ENCODE assay signal across 27 cellular contexts in genomic region chr15:36797128-36797527, GRCh38.
A peak's percentile ranks its signal among the peaks of the same experiment; 100 is the strongest.
DNase-seq lines count a peak whose midpoint lies in the region; ATAC-seq and TF ChIP-seq lines count a peak whose summit lies in the region.
"Had no signal": no experiment of that assay in that cellular context is flagged by ENCODE, and none has a peak within 500 bp of the region (broad histone marks: within the 10 kb centered on the region; RNA-seq: fewer than 3 reads in every experiment).

No MANE protein-coding gene starts in this region.

- peak; percentile 30 for DNase-seq in ELF-1 (ENCODE audit: low read depth, low spot score)
- no peak for DNase-seq in IMR-90
- peak; percentile 79 for DNase-seq in NCI-H69 (lab: John Stamatoyannopoulos, UW)
- no peak for DNase-seq in progenitor cell of endocrine pancreas (ENCODE audit: low spot score, unreplicated experiment)
- DNase-seq in activated naive CD8-positive, alpha-beta T cell treated with anti-CD3 and anti-CD28 coated beads, Interleukin-2, amount 50 U/mL, for 24 hours = no peak
- DNase-seq in smooth muscle cell (lab: John Stamatoyannopoulos, UW; ENCODE audit: unreplicated experiment) = no peak
- DNase-seq: activated CD4-positive, alpha-beta T cell treated with anti-CD3 and anti-CD28 coated beads for 4 hours; activated CD8-positive, alpha-beta T cell treated with anti-CD3 and anti-CD28 coated beads, Interleukin-2, amount 10 ng/mL, durations not matched to agents 7 days and 5 days; activated naive CD4-positive, alpha-beta T cell treated with anti-CD3 and anti-CD28 coated beads, Interleukin-2, amount 50 U/mL, for 16 hours; amniotic stem cell; C1 segment of cervical spinal cord; Calu3; DMS79 treated with DMSO at 0.1 percent for 48 hours; gastrocnemius medialis; GF-D8; H9; kidney glomerular epithelial cell; lower lobe of right lung; NCI-H2171; Peyer's patch; SW 1271; trophoblast cell had no signal

- peaks cover 37% of the 10 kb centered on the region for H3K4me1 Mint-ChIP-seq in progenitor cell of endocrine pancreas (ENCODE audit: low read depth)
- no peaks in the 10 kb centered on the region for H3K4me1 Mint-ChIP-seq in activated naive CD8-positive, alpha-beta T cell treated with anti-CD3 and anti-CD28 coated beads, Interleukin-2, amount 50 U/mL, for 24 hours
- H3K4me1 Mint-ChIP-seq: stimulated activated memory B cell treated with anti-CD40 and anti-IgM and Interleukin-4, amounts not matched to agents 10 μg/mL and 1 μg/mL and 100 μg/mL, for 72 hours had no signal

- 0 out of 2 replicates have a peak overlapping the region, but pooled peaks have one; percentile 2 for H3K14ac ChIP-seq in IMR-90 (replicated peaks; ENCODE audit: low read depth, low read length)

- H3K36me3 Mint-ChIP-seq in progenitor cell of endocrine pancreas (ENCODE audit: insufficient read depth) = peaks cover 9% of the 10 kb centered on the region
- peaks cover 20% of the 10 kb centered on the region for H3K36me3 Mint-ChIP-seq in activated naive CD8-positive, alpha-beta T cell treated with anti-CD3 and anti-CD28 coated beads, Interleukin-2, amount 50 U/mL, for 24 hours (ENCODE audit: low read depth)

- no peak overlapping the region for H3K18ac ChIP-seq in IMR-90 (ENCODE audit: low read depth, low read length)

- no peak overlapping the region for H3K27ac ChIP-seq in IMR-90 (ENCODE audit: insufficient read depth, low read length)
- H3K27ac ChIP-seq in smooth muscle cell (ENCODE audit: low read depth) = no peak overlapping the region
- H3K27ac ChIP-seq: gastrocnemius medialis, lower lobe of right lung, Peyer's patch had no signal

- no peaks in the 10 kb centered on the region for H3K36me3 ChIP-seq in IMR-90 (ENCODE audit: control insufficient read depth, insufficient read depth, low read length)
- no peaks in the 10 kb centered on the region for H3K36me3 ChIP-seq in smooth muscle cell (ENCODE audit: low read depth)
- H3K36me3 ChIP-seq: gastrocnemius medialis, lower lobe of right lung, Peyer's patch had no signal

- WGBS in IMR-90 (ENCODE audit: extremely low coverage in 2 of 2, insufficient read length in 1 of 2), 2 experiments = no CpG with 5 or more reads among the region's 1 CpG
- WGBS in smooth muscle cell (ENCODE audit: low lambda C conversion rate) = 73% methylated on average over 1 of the region's 1 CpG

- dilution Hi-C loops in IMR-90 (cut with HindIII; ENCODE audit: low sequenced_read_pairs, unreplicated experiment) = no loop called here

- H3K4me3 ChIP-seq in IMR-90 (ENCODE audit: insufficient read depth, low read depth, low read length) (no peak overlapping the region), smooth muscle cell (no peak overlapping the region)
- H3K4me3 ChIP-seq: gastrocnemius medialis, K562, lower lobe of right lung, Peyer's patch had no signal

- H3K4ac ChIP-seq in IMR-90 (ENCODE audit: low read depth, low read length) = peak overlapping the region; percentile 11; the same call in 1 of the 2 replicates

- TF ChIP-seq CTCF in IMR-90 (conservative IDR thresholded peaks at IDR 0.05; ENCODE audit: low read depth, low read length) (no peak), progenitor cell of endocrine pancreas (IDR thresholded peaks at IDR 0.05; ENCODE audit: unreplicated experiment) (no peak), smooth muscle cell (IDR thresholded peaks at IDR 0.05; ENCODE audit: borderline replicate concordance, insufficient read depth, poor library complexity, severe bottlenecking) (no peak)

- H3K56ac ChIP-seq in IMR-90 (ENCODE audit: extremely low read depth, insufficient read depth, low read length) = no peak overlapping the region

- no peak overlapping the region for H3K23ac ChIP-seq in IMR-90 (ENCODE audit: low read depth, low read length)

- no peaks in the 10 kb centered on the region for H3K9me3 ChIP-seq in IMR-90 (ENCODE audit: control insufficient read depth, insufficient read depth, low read length)
- H3K9me3 ChIP-seq in smooth muscle cell (replicated peaks; ENCODE audit: low read depth) = no peaks in the 10 kb centered on the region
- H3K9me3 ChIP-seq: gastrocnemius medialis, lower lobe of right lung, Peyer's patch had no signal

- H3K9ac ChIP-seq in IMR-90 (ENCODE audit: low read depth, low read length) (no peak overlapping the region), smooth muscle cell (ENCODE audit: low read depth) (no peak overlapping the region)

- H2BK15ac ChIP-seq in IMR-90 (ENCODE audit: low read depth, low read length) = no peak overlapping the region

- no peak overlapping the region for H2AK9ac ChIP-seq in IMR-90 (replicated peaks; ENCODE audit: low read depth, low read length, poor library complexity)

- H2BK5ac ChIP-seq in IMR-90 (ENCODE audit: low read depth, low read length, poor library complexity, severe bottlenecking) = no peak overlapping the region

- CTCF ChIA-PET in IMR-90 (lab: Yijun Ruan, JAX) = no interaction called here

- H3F3A ChIP-seq in smooth muscle cell (ENCODE audit: low read depth) = no peaks in the 10 kb centered on the region

- peaks cover 8% of the 10 kb centered on the region for H3K9me1 ChIP-seq in IMR-90 (ENCODE audit: insufficient read depth, low read length)

- intact Hi-C loops in IMR-90 (cut with micrococcal nuclease) = no loop called here

- H3K27me3 ChIP-seq in IMR-90 (ENCODE audit: control insufficient read depth, insufficient read depth, low read length) (no peaks in the 10 kb centered on the region), smooth muscle cell (ENCODE audit: low read depth) (no peaks in the 10 kb centered on the region)
- H3K27me3 ChIP-seq: gastrocnemius medialis, Peyer's patch had no signal

- in situ Hi-C loops in IMR-90 (cut with MboI; ENCODE audit: low sequenced_read_pairs) = no loop called here

- H4K8ac ChIP-seq in IMR-90 (ENCODE audit: low read depth in 2 of 2, low read length in 2 of 2) = no peak overlapping the region

- H3K27ac Mint-ChIP-seq in progenitor cell of endocrine pancreas = peak overlapping the region; percentile 68
- H3K27ac Mint-ChIP-seq in activated naive CD8-positive, alpha-beta T cell treated with anti-CD3 and anti-CD28 coated beads, Interleukin-2, amount 50 U/mL, for 24 hours = no peak overlapping the region
- H3K27ac Mint-ChIP-seq: activated CD8-positive, alpha-beta T cell treated with anti-CD3 and anti-CD28 coated beads, Interleukin-2, amount 10 ng/mL, durations not matched to agents 7 days and 5 days; activated T-helper 2 cell treated with anti-CD3 and anti-CD28 coated beads, Interferon-gamma antibody, Interleukin-2, Interleukin-4, amounts not matched to agents 10 μg/mL and 5 μg/mL and 100 μg/mL, durations not matched to agents 14 hours and 24 hours and 36 hours; natural killer cell treated with Interleukin-12 subunit alpha and Interleukin-12 subunit beta and Interleukin-15 and Interleukin-18, amount 100 ng/mL, for 72 hours; stimulated activated memory B cell treated with anti-CD40 and anti-IgM and Interleukin-4, amounts not matched to agents 10 μg/mL and 1 μg/mL and 100 μg/mL, for 72 hours had no signal

- H3K27me3 Mint-ChIP-seq in progenitor cell of endocrine pancreas = peaks cover 3% of the 10 kb centered on the region
- no peaks in the 10 kb centered on the region for H3K27me3 Mint-ChIP-seq in activated naive CD8-positive, alpha-beta T cell treated with anti-CD3 and anti-CD28 coated beads, Interleukin-2, amount 50 U/mL, for 24 hours
- H3K27me3 Mint-ChIP-seq: natural killer cell treated with Interleukin-12 subunit alpha and Interleukin-12 subunit beta and Interleukin-15 and Interleukin-18, amount 100 ng/mL, for 72 hours; stimulated activated memory B cell treated with anti-CD40 and anti-IgM and Interleukin-4, amounts not matched to agents 10 μg/mL and 1 μg/mL and 100 μg/mL, for 72 hours had no signal

- H3K79me1 ChIP-seq in IMR-90 (ENCODE audit: low read depth in 1 of 2, low read length in 2 of 2) = peaks cover 0 to 6% of the 10 kb centered on the region in 2 experiments; a peak in 1 of 4 replicates

- no peak for TF ChIP-seq POLR2A in IMR-90 (IDR thresholded peaks at IDR 0.05; ENCODE audit: low read depth, low read length)

- H2AFZ ChIP-seq in IMR-90 (replicated peaks; ENCODE audit: low read length, poor library complexity) = no peak overlapping the region
- no peak overlapping the region for H2AFZ ChIP-seq in smooth muscle cell (ENCODE audit: low read depth)

- H2BK120ac ChIP-seq in IMR-90 (ENCODE audit: low read depth, low read length) = peak overlapping the region; percentile 44; the same call in 1 of the 2 replicates

- no peak overlapping the region for H4K91ac ChIP-seq in IMR-90 (ENCODE audit: insufficient read depth, low read depth, low read length)

- no peak overlapping the region for H3K4me2 ChIP-seq in IMR-90 (ENCODE audit: low read depth, low read length)
- H3K4me2 ChIP-seq in smooth muscle cell = no peak overlapping the region

- H3K4me3 Mint-ChIP-seq in progenitor cell of endocrine pancreas (ENCODE audit: low read depth) = peak overlapping the region; percentile 23
- no peak overlapping the region for H3K4me3 Mint-ChIP-seq in activated naive CD8-positive, alpha-beta T cell treated with anti-CD3 and anti-CD28 coated beads, Interleukin-2, amount 50 U/mL, for 24 hours
- H3K4me3 Mint-ChIP-seq: activated CD8-positive, alpha-beta T cell treated with anti-CD3 and anti-CD28 coated beads, Interleukin-2, amount 10 ng/mL, durations not matched to agents 7 days and 5 days; H9; natural killer cell treated with Interleukin-12 subunit alpha and Interleukin-12 subunit beta and Interleukin-15 and Interleukin-18, amount 100 ng/mL, for 72 hours; stimulated activated memory B cell treated with anti-CD40 and anti-IgM and Interleukin-4, amounts not matched to agents 10 μg/mL and 1 μg/mL and 100 μg/mL, for 72 hours had no signal

- H3K4me1 ChIP-seq in IMR-90 (ENCODE audit: control insufficient read depth, insufficient read depth, low read length) (peaks cover 7% of the 10 kb centered on the region), smooth muscle cell (ENCODE audit: low read depth) (no peaks in the 10 kb centered on the region)
- H3K4me1 ChIP-seq: gastrocnemius medialis, lower lobe of right lung, Peyer's patch had no signal

- ATAC-seq in IMR-90 (ENCODE audit: low read depth) = no peak
- no peak for ATAC-seq in activated naive CD8-positive, alpha-beta T cell treated with anti-CD3 and anti-CD28 coated beads, Interleukin-2, amount 50 U/mL, for 24 hours
- no peak for ATAC-seq in HG03565 (IDR thresholded peaks at IDR 0.05; ENCODE audit: unreplicated experiment)
- ATAC-seq: activated CD8-positive, alpha-beta T cell treated with anti-CD3 and anti-CD28 coated beads, Interleukin-2, amount 10 ng/mL, durations not matched to agents 7 days and 5 days; gastrocnemius medialis; K562; lower lobe of right lung; natural killer cell treated with Interleukin-12 subunit alpha and Interleukin-12 subunit beta and Interleukin-15 and Interleukin-18, amount 100 ng/mL, for 72 hours; stimulated activated memory B cell treated with anti-CD40 and anti-IgM and Interleukin-4, amounts not matched to agents 10 μg/mL and 1 μg/mL and 100 μg/mL, for 72 hours had no signal

- peaks cover 7% of the 10 kb centered on the region for H3K9me3 Mint-ChIP-seq in progenitor cell of endocrine pancreas (ENCODE audit: low read depth)
- peaks cover 10% of the 10 kb centered on the region for H3K9me3 Mint-ChIP-seq in activated naive CD8-positive, alpha-beta T cell treated with anti-CD3 and anti-CD28 coated beads, Interleukin-2, amount 50 U/mL, for 24 hours
- H3K9me3 Mint-ChIP-seq: activated T-helper 2 cell treated with anti-CD3 and anti-CD28 coated beads, Interferon-gamma antibody, Interleukin-2, Interleukin-4, amounts not matched to agents 10 μg/mL and 5 μg/mL and 100 μg/mL, durations not matched to agents 14 hours and 24 hours and 36 hours; natural killer cell treated with Interleukin-12 subunit alpha and Interleukin-12 subunit beta and Interleukin-15 and Interleukin-18, amount 100 ng/mL, for 72 hours had no signal

- TF ChIP-seq RAD21 in IMR-90 (IDR thresholded peaks at IDR 0.05; ENCODE audit: low read length) = no peak

- H3K79me2 ChIP-seq in smooth muscle cell (ENCODE audit: low read depth) = no peaks in the 10 kb centered on the region

- H4K5ac ChIP-seq in IMR-90 (ENCODE audit: low read depth, low read length) = no peak overlapping the region

- BruUV-seq in IMR-90 (replicated peaks; lab: Mats Ljungman, UMichigan) = no TSS peak

- POLR2A ChIA-PET in IMR-90 (lab: Charles Lee; ENCODE audit: unreplicated experiment) = no interaction called here

- H2BK20ac ChIP-seq in IMR-90 (ENCODE audit: low read depth, low read length) = peak overlapping the region; percentile 63; the same call in 1 of the 2 replicates

- H2AK5ac ChIP-seq in IMR-90 (ENCODE audit: low read depth, low read length) = peak overlapping the region; percentile 50; the same call in 1 of the 2 replicates

- no peaks in the 10 kb centered on the region for H4K20me1 ChIP-seq in IMR-90 (ENCODE audit: insufficient read depth, low read length)
- no peaks in the 10 kb centered on the region for H4K20me1 ChIP-seq in smooth muscle cell (ENCODE audit: low read depth)

Comparison
In these comparisons a context has a peak if more than half of its experiments do, and no peak if none do; other contexts are left out.
1. DNase-seq: peak in ELF-1 (single experiment) and NCI-H69 (single experiment); none in IMR-90 (single experiment), progenitor cell of endocrine pancreas (single experiment), activated naive CD8-positive, alpha-beta T cell treated with anti-CD3 and anti-CD28 coated beads, Interleukin-2, amount 50 U/mL, for 24 hours (single experiment) and smooth muscle cell (single experiment).